Comparison of ENCODE assay signal across 13 cellular contexts in genomic region chr3:186095584-186096061, GRCh38. TPM values are rescaled to one million over a fixed set of nuclear protein-coding genes. Genes with fewer than 3 reads are reported as not detected.
DNase-seq lines count a peak whose midpoint lies in the region; ATAC-seq and TF ChIP-seq lines count a peak whose summit lies in the region.
"Had no signal": no experiment of that assay in that cellular context is flagged by ENCODE, and none has a peak within 500 bp of the region (broad histone marks: within the 10 kb centered on the region; RNA-seq: fewer than 3 reads in every experiment).

No MANE protein-coding gene starts in this region.

- no peak overlapping the region for H2AFZ ChIP-seq in neural progenitor cell (replicated peaks)

- H3K79me2 ChIP-seq in neural progenitor cell (ENCODE audit: low read depth), result no peaks in the 10 kb centered on the region

- H3K4me1 Mint-ChIP-seq in neural progenitor cell, result peaks cover 57% of the 10 kb centered on the region
- H3K4me1 Mint-ChIP-seq in activated CD8-positive, alpha-beta T cell treated with anti-CD3 and anti-CD28 coated beads for 36 hours (ENCODE audit: low read depth), result peaks cover 4% of the 10 kb centered on the region

- H3K9me3 ChIP-seq in cardiac muscle cell (ENCODE audit: low read depth) (no peaks in the 10 kb centered on the region), neural progenitor cell (ENCODE audit: low read depth) (no peaks in the 10 kb centered on the region), SJCRH30 (replicated peaks) (no peaks in the 10 kb centered on the region)

- H3K27me3 ChIP-seq in cardiac muscle cell, result no peaks in the 10 kb centered on the region
- H3K27me3 ChIP-seq in neural progenitor cell, result peaks cover 64% of the 10 kb centered on the region
- no peaks in the 10 kb centered on the region for H3K27me3 ChIP-seq in SJCRH30

- peak overlapping the region; percentile 52 for H3K4me3 Mint-ChIP-seq in neural progenitor cell
- no peak overlapping the region for H3K4me3 Mint-ChIP-seq in activated CD8-positive, alpha-beta T cell treated with anti-CD3 and anti-CD28 coated beads for 36 hours

- H3K4me2 ChIP-seq in neural progenitor cell, result peak overlapping the region; percentile 94

- no peaks in the 10 kb centered on the region for H4K20me1 ChIP-seq in neural progenitor cell (ENCODE audit: low read depth)

- H3K4me3 ChIP-seq in cardiac muscle cell (no peak overlapping the region), neural progenitor cell (no peak overlapping the region), SJCRH30 (no peak overlapping the region)
- H3K4me3 ChIP-seq: SK-N-MC had no signal

- no peak for TF ChIP-seq CTCF in cardiac muscle cell (IDR thresholded peaks at IDR 0.05; ENCODE audit: low read depth, low read length)
- no peak for TF ChIP-seq CTCF in neural progenitor cell (IDR thresholded peaks at IDR 0.05)
- TF ChIP-seq CTCF in activated CD8-positive, alpha-beta T cell treated with anti-CD3 and anti-CD28 coated beads for 36 hours (IDR thresholded peaks at IDR 0.05), result no peak

- H3K36me3 ChIP-seq in cardiac muscle cell, result no peaks in the 10 kb centered on the region
- H3K36me3 ChIP-seq in neural progenitor cell, result no peaks in the 10 kb centered on the region
- H3K36me3 ChIP-seq in SJCRH30, result peaks cover 7% of the 10 kb centered on the region

- no peak overlapping the region for H3K27ac Mint-ChIP-seq in neural progenitor cell
- no peak overlapping the region for H3K27ac Mint-ChIP-seq in activated CD8-positive, alpha-beta T cell treated with anti-CD3 and anti-CD28 coated beads for 36 hours

- H3K36me3 Mint-ChIP-seq in neural progenitor cell, result peaks cover 32% of the 10 kb centered on the region
- H3K36me3 Mint-ChIP-seq in activated CD8-positive, alpha-beta T cell treated with anti-CD3 and anti-CD28 coated beads for 36 hours (ENCODE audit: low read depth), result no peaks in the 10 kb centered on the region

- H3K9me3 Mint-ChIP-seq in neural progenitor cell, result no peaks in the 10 kb centered on the region
- no peaks in the 10 kb centered on the region for H3K9me3 Mint-ChIP-seq in activated CD8-positive, alpha-beta T cell treated with anti-CD3 and anti-CD28 coated beads for 36 hours

- H3K4me1 ChIP-seq in cardiac muscle cell (ENCODE audit: low read depth), result peaks cover 83% of the 10 kb centered on the region
- H3K4me1 ChIP-seq in neural progenitor cell, result peaks cover 61% of the 10 kb centered on the region
- H3K4me1 ChIP-seq in SJCRH30, result peaks cover 36% of the 10 kb centered on the region

- CTCF ChIA-PET in activated CD8-positive, alpha-beta T cell treated with anti-CD3 and anti-CD28 coated beads for 36 hours (lab: Charles Lee), result interaction anchor here (1.0 kb wide), 1 partner anchor 9 kb away, joined by 3 read pairs; no protein-coding TSS in a partner anchor

- peaks cover 2% of the 10 kb centered on the region for H3K27me3 Mint-ChIP-seq in neural progenitor cell (ENCODE audit: insufficient read depth, low read depth)
- H3K27me3 Mint-ChIP-seq in activated CD8-positive, alpha-beta T cell treated with anti-CD3 and anti-CD28 coated beads for 36 hours, result peaks cover 48% of the 10 kb centered on the region

- no peak overlapping the region for H3K9ac ChIP-seq in neural progenitor cell

- intact Hi-C loops in activated CD8-positive, alpha-beta T cell treated with anti-CD3 and anti-CD28 coated beads for 36 hours (cut with micrococcal nuclease), result loop anchor here (10.0 kb wide), 1 partner anchor 111 kb away; no protein-coding TSS in a partner anchor

- POLR2A ChIA-PET in activated CD8-positive, alpha-beta T cell treated with anti-CD3 and anti-CD28 coated beads for 36 hours (lab: Charles Lee), result no interaction called here

- no peak for ATAC-seq in activated CD8-positive, alpha-beta T cell treated with anti-CD3 and anti-CD28 coated beads for 36 hours

- peak; percentile 25 for DNase-seq in ELF-1 (ENCODE audit: low read depth, low spot score)
- peak; percentile 55 for DNase-seq in SIG-M5 (lab: John Stamatoyannopoulos, UW)
- DNase-seq in cardiac muscle cell (ENCODE audit: low read depth in 1 of 2, low spot score in 1 of 2), result no peak
- no peak for DNase-seq in neural progenitor cell (ENCODE audit: low spot score)
- no peak for DNase-seq in DMS114 treated with DMSO at 0.1 percent for 48 hours (lab: John Stamatoyannopoulos, UW; ENCODE audit: unreplicated experiment)
- DNase-seq in activated CD8-positive, alpha-beta T cell treated with anti-CD3 and anti-CD28 coated beads for 36 hours, result no peak
- no peak for DNase-seq in activated T-cell treated with anti-CD3 and anti-CD28 coated beads, Interleukin-2, amount 50 U/mL, for 48 hours
- DNase-seq in SJCRH30, result no peak
- DNase-seq: activated CD4-positive, CD25-positive, alpha-beta regulatory T cell treated with anti-CD3 and anti-CD28 coated beads, Interleukin-2, amount 50 U/mL, for 72 hours; DMS153; left cardiac atrium; NCI-H526 treated with DMSO at 0.1 percent for 48 hours had no signal

- peak overlapping the region; percentile 68 for H3K27ac ChIP-seq in cardiac muscle cell
- H3K27ac ChIP-seq in neural progenitor cell, result no peak overlapping the region
- H3K27ac ChIP-seq in SJCRH30, result no peak overlapping the region
- H3K27ac ChIP-seq: SK-N-MC had no signal

- peaks cover 38% of the 10 kb centered on the region for H3F3A ChIP-seq in neural progenitor cell (ENCODE audit: low read depth)

RNA-seq across cellular contexts. Expression of gene ETV5, which starts 13.3 kb away (rescaled TPM):
- total RNA-seq in cardiac muscle cell (16.3 and 53.2 TPM in 2 replicates), neural progenitor cell (ENCODE audit: low replicate concordance) (12.5 and 16.3 TPM in 2 replicates)
- polyA plus RNA-seq in cardiac muscle cell, result 16.1 and 29.3 TPM in 2 replicates
- 1 to 10 TPM in 1 of 2 experiments, under 1 TPM in 1; 0.68 to 1.4 TPM for total RNA-seq in activated CD8-positive, alpha-beta T cell treated with anti-CD3 and anti-CD28 coated beads for 36 hours
- total RNA-seq in SJCRH30 (2014; rRNA removed; shearing (Covaris generic)), result 62.8 and 64.7 TPM in 2 replicates

Comparison
In these comparisons a context has a peak if more than half of its experiments do, and no peak if none do; other contexts are left out.
1. DNase-seq: peak in ELF-1 (single experiment) and SIG-M5 (single experiment); none in cardiac muscle cell (0 of 2), neural progenitor cell (single experiment), DMS114 treated with DMSO at 0.1 percent for 48 hours (single experiment), activated CD8-positive, alpha-beta T cell treated with anti-CD3 and anti-CD28 coated beads for 36 hours (single experiment), activated T-cell treated with anti-CD3 and anti-CD28 coated beads, Interleukin-2, amount 50 U/mL, for 48 hours (0 of 2) and SJCRH30 (0 of 2).